Comparison of ENCODE assay signal across 15 cellular contexts in genomic region chr10:17010363-17011145, GRCh38.
A peak's percentile ranks its signal among the peaks of the same experiment; 100 is the strongest.
DNase-seq lines count a peak whose midpoint lies in the region; ATAC-seq and TF ChIP-seq lines count a peak whose summit lies in the region.
"Had no signal": no experiment of that assay in that cellular context is flagged by ENCODE, and none has a peak within 500 bp of the region (broad histone marks: within the 10 kb centered on the region; RNA-seq: fewer than 3 reads in every experiment).

No MANE protein-coding gene starts in this region.

- TF ChIP-seq POLR2A in thyroid gland (IDR thresholded peaks at IDR 0.05): no peak

- no peak overlapping the region for H2AFZ ChIP-seq in neural progenitor cell (replicated peaks)

- H3K27ac Mint-ChIP-seq in endothelial cell (ENCODE audit: unreplicated experiment) (peak overlapping the region; percentile 48), neural progenitor cell (peak overlapping the region; percentile 82), T-cell (no peak overlapping the region)
- H3K27ac Mint-ChIP-seq: natural killer cell treated with Interleukin-12 subunit alpha and Interleukin-12 subunit beta and Interleukin-15 and Interleukin-18, amount 100 ng/mL, for 72 hours had no signal

- peaks cover 50% of the 10 kb centered on the region for H3K4me1 Mint-ChIP-seq in endothelial cell (ENCODE audit: unreplicated experiment)
- peaks cover 42% of the 10 kb centered on the region for H3K4me1 Mint-ChIP-seq in neural progenitor cell
- peaks cover 36 to 42% (median 40%) of the 10 kb centered on the region in 3 donors for H3K4me1 Mint-ChIP-seq in T-cell

- no peak overlapping the region for H3K9ac ChIP-seq in neural progenitor cell

- H3K79me2 ChIP-seq in neural progenitor cell (ENCODE audit: low read depth): no peaks in the 10 kb centered on the region

- no peak overlapping the region for H3K4me3 ChIP-seq in Panc1 (ENCODE audit: low read depth in 2 of 2, low read length in 2 of 2)
- H3K4me3 ChIP-seq in neural progenitor cell: no peak overlapping the region
- H3K4me3 ChIP-seq in thyroid gland (replicated peaks in 1 of 3): no peak overlapping the region
- no peak overlapping the region for H3K4me3 ChIP-seq in mucosa of descending colon
- H3K4me3 ChIP-seq: thoracic aorta had no signal

- DNase-seq in Panc1 (ENCODE audit: low read depth, low spot score) (no peak), endothelial cell (ENCODE audit: low spot score) (no peak), neural progenitor cell (ENCODE audit: low spot score) (no peak), thyroid gland (peak; percentile 62 to 67), GM20000 (ENCODE audit: low spot score) (no peak), mucosa of descending colon (no peak), T-cell (no peak)
- DNase-seq: activated CD4-positive, alpha-beta T cell treated with anti-CD3 and anti-CD28 coated beads for 48 hours; AML-193; DND-41; KG1; NCI-H1048; NCI-H510A had no signal

- POLR2A ChIA-PET in Panc1 (lab: Charles Lee): no interaction called here
- POLR2A ChIA-PET in T-cell (lab: Charles Lee): interaction anchor here in 1 of 2 donors (0.8 to 1.0 kb wide), 2 partner anchors 10 to 16 kb away, joined by 3 to 6 read pairs; no protein-coding TSS in a partner anchor

- no TSS peak for BruUV-seq in Panc1 (replicated peaks; lab: Mats Ljungman, UMichigan)

- 35 to 39% methylated on average over 2 of the region's 2 CpGs for WGBS in thyroid gland, 2 donors

- H3K27me3 ChIP-seq in Panc1 (ENCODE audit: control insufficient read depth, insufficient read depth, low read length): no peaks in the 10 kb centered on the region
- no peaks in the 10 kb centered on the region for H3K27me3 ChIP-seq in neural progenitor cell
- no peaks in the 10 kb centered on the region for H3K27me3 ChIP-seq in thyroid gland

- ATAC-seq in Panc1: no peak
- ATAC-seq in mucosa of descending colon: no peak
- ATAC-seq in T-cell (replicated peaks in 1 of 4): no peak
- ATAC-seq: natural killer cell treated with Interleukin-12 subunit alpha and Interleukin-12 subunit beta and Interleukin-15 and Interleukin-18, amount 100 ng/mL, for 72 hours had no signal

- peaks cover 6% of the 10 kb centered on the region for H3K9me3 Mint-ChIP-seq in endothelial cell (ENCODE audit: unreplicated experiment)
- peaks cover 32% of the 10 kb centered on the region for H3K9me3 Mint-ChIP-seq in neural progenitor cell
- H3K9me3 Mint-ChIP-seq in T-cell: no peaks in the 10 kb centered on the region
- H3K9me3 Mint-ChIP-seq: natural killer cell treated with Interleukin-12 subunit alpha and Interleukin-12 subunit beta and Interleukin-15 and Interleukin-18, amount 100 ng/mL, for 72 hours had no signal

- H3F3A ChIP-seq in neural progenitor cell (ENCODE audit: low read depth): no peaks in the 10 kb centered on the region

- H3K4me1 ChIP-seq in Panc1 (ENCODE audit: control insufficient read depth, insufficient read depth, low read length): no peaks in the 10 kb centered on the region
- H3K4me1 ChIP-seq in neural progenitor cell: no peaks in the 10 kb centered on the region
- H3K4me1 ChIP-seq in thyroid gland: peaks cover 59 to 84% of the 10 kb centered on the region in 2 donors
- H3K4me1 ChIP-seq in mucosa of descending colon (ENCODE audit: low read depth): no peaks in the 10 kb centered on the region

- CTCF ChIA-PET in Panc1 (lab: Charles Lee) (no interaction called here), T-cell (lab: Charles Lee) (interaction anchor here in 1 of 2 donors (0.6 to 0.7 kb wide), 2 partner anchors 11 to 15 kb away, joined by 3 to 5 read pairs; no protein-coding TSS in a partner anchor)

- peaks cover 42% of the 10 kb centered on the region for H3K36me3 Mint-ChIP-seq in endothelial cell (ENCODE audit: low read depth, unreplicated experiment)
- peaks cover 7% of the 10 kb centered on the region for H3K36me3 Mint-ChIP-seq in neural progenitor cell
- peaks cover 12% of the 10 kb centered on the region for H3K36me3 Mint-ChIP-seq in T-cell
- H3K36me3 Mint-ChIP-seq: natural killer cell treated with Interleukin-12 subunit alpha and Interleukin-12 subunit beta and Interleukin-15 and Interleukin-18, amount 100 ng/mL, for 72 hours had no signal

- TF ChIP-seq CTCF in Panc1 (IDR thresholded peaks at IDR 0.05) (no peak), endothelial cell (IDR thresholded peaks at IDR 0.05; ENCODE audit: unreplicated experiment) (no peak), neural progenitor cell (IDR thresholded peaks at IDR 0.05) (no peak), thyroid gland (IDR thresholded peaks at IDR 0.05) (no peak), GM20000 (IDR thresholded peaks at IDR 0.05; ENCODE audit: extremely low read depth, missing control alignments) (no peak), mucosa of descending colon (IDR thresholded peaks at IDR 0.05) (no peak)

- H3K4me2 ChIP-seq in neural progenitor cell: no peak overlapping the region

- H3K27me3 Mint-ChIP-seq in endothelial cell (ENCODE audit: unreplicated experiment) (peaks cover 22% of the 10 kb centered on the region), neural progenitor cell (ENCODE audit: insufficient read depth, low read depth) (peaks cover 9% of the 10 kb centered on the region), T-cell (no peaks in the 10 kb centered on the region)

- no peaks in the 10 kb centered on the region for H4K20me1 ChIP-seq in neural progenitor cell (ENCODE audit: low read depth)

- H3K4me3 Mint-ChIP-seq in endothelial cell (ENCODE audit: unreplicated experiment) (no peak overlapping the region), neural progenitor cell (no peak overlapping the region), T-cell (no peak overlapping the region)
- H3K4me3 Mint-ChIP-seq: natural killer cell treated with Interleukin-12 subunit alpha and Interleukin-12 subunit beta and Interleukin-15 and Interleukin-18, amount 100 ng/mL, for 72 hours had no signal

- H3K27ac ChIP-seq in Panc1 (ENCODE audit: low read length): peak overlapping the region; percentile 59; the same call in 1 of the 2 replicates
- no peak overlapping the region for H3K27ac ChIP-seq in neural progenitor cell
- H3K27ac ChIP-seq in thyroid gland: peak overlapping the region; percentile 92 to 96 (median 96)

- intact Hi-C loops in Panc1 (cut with micrococcal nuclease; ENCODE audit: unreplicated experiment): no loop called here
- intact Hi-C loops in thyroid gland (cut with DNase I): no loop called here
- intact Hi-C loops in mucosa of descending colon (cut with DNase I, micrococcal nuclease): no loop called here

- H3K36me3 ChIP-seq in Panc1 (ENCODE audit: control insufficient read depth, insufficient read depth, low read length) (no peaks in the 10 kb centered on the region), neural progenitor cell (no peaks in the 10 kb centered on the region), thyroid gland (no peaks in the 10 kb centered on the region), mucosa of descending colon (ENCODE audit: low read depth) (no peaks in the 10 kb centered on the region)
- H3K36me3 ChIP-seq: thoracic aorta had no signal

- peaks cover 4% of the 10 kb centered on the region; the same call in 1 of the 2 replicates for H3K9me3 ChIP-seq in Panc1 (ENCODE audit: control insufficient read depth, insufficient read depth, low read depth, low read length)
- no peaks in the 10 kb centered on the region for H3K9me3 ChIP-seq in neural progenitor cell (ENCODE audit: low read depth)
- H3K9me3 ChIP-seq in thyroid gland: no peaks in the 10 kb centered on the region
- H3K9me3 ChIP-seq in mucosa of descending colon: no peaks in the 10 kb centered on the region
- H3K9me3 ChIP-seq: thoracic aorta had no signal

- in situ Hi-C loops in Panc1 (cut with HindIII; ENCODE audit: low pct_unique_long_range_greater_than_20kb, low sequenced_read_pairs): no loop called here

Comparison
In these comparisons a context has a peak if more than half of its experiments do, and no peak if none do; other contexts are left out.
1. DNase-seq: peak in thyroid gland (2 of 2); none in Panc1 (single experiment), endothelial cell (single experiment), neural progenitor cell (single experiment), GM20000 (single experiment), mucosa of descending colon (0 of 3) and T-cell (0 of 34).
2. H3K27ac Mint-ChIP-seq: peak in endothelial cell (single experiment) and neural progenitor cell (single experiment); none in T-cell (0 of 2).